ENCODE assay signal across 17 cellular contexts in the genomic region with DNA sequence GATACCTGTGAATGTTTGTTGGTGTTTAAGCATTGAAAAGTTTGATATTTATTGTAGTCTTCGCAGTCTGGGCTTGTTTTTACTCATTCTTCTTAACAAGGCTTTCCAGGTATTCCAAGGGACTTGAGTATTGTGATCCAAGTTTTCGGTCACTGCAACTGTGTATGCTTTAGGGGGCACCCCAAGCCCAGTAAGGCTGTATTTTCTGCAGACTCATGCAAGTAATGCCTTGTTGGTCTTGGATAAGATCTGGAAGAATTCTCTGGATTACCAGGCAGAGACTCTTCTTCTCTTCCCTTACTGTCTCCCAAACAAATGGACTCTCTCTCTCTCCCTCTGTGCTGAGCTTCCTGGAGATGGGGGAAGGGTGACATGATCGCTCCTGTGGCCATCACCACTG.
DNase-seq lines count a peak whose midpoint lies in the region; ATAC-seq and TF ChIP-seq lines count a peak whose summit lies in the region.
"Had no signal": no experiment of that assay in that cellular context is flagged by ENCODE, and none has a peak within 500 bp of the region (broad histone marks: within the 10 kb centered on the region; RNA-seq: fewer than 3 reads in every experiment).

No MANE protein-coding gene starts in this region.

- no peak for ATAC-seq in RWPE2 (ENCODE audit: low read depth)
- ATAC-seq in activated naive CD4-positive, alpha-beta T cell treated with anti-CD3 and anti-CD28 coated beads, Interleukin-2, amount 50 U/mL, for 72 hours, result no peak
- ATAC-seq in GM21367 (IDR thresholded peaks at IDR 0.05; ENCODE audit: unreplicated experiment), result no peak
- ATAC-seq: esophagus mucosa, left colon had no signal

- H3K9me3 Mint-ChIP-seq in progenitor cell of endocrine pancreas (ENCODE audit: low read depth), result peaks cover 15% of the 10 kb centered on the region
- peaks cover 0 to 4% of the 10 kb centered on the region in 2 donors for H3K9me3 Mint-ChIP-seq in activated naive CD4-positive, alpha-beta T cell treated with anti-CD3 and anti-CD28 coated beads, Interleukin-2, amount 50 U/mL, for 72 hours
- H3K9me3 Mint-ChIP-seq: T-helper 2 cell treated with Interferon-gamma antibody and Interleukin-4, amounts not matched to agents 5 μg/mL and 100 μg/mL, for 36 hours had no signal

- DNase-seq in DMS53 (lab: John Stamatoyannopoulos, UW), result peak; percentile 6
- DNase-seq in DMS53 treated with DMSO at 0.1 percent for 48 hours (lab: John Stamatoyannopoulos, UW; ENCODE audit: unreplicated experiment), result no peak
- no peak for DNase-seq in RWPE2 (ENCODE audit: low spot score)
- DNase-seq in epithelial cell of esophagus (ENCODE audit: low read depth), result peak; percentile 5
- no peak for DNase-seq in progenitor cell of endocrine pancreas (ENCODE audit: low spot score, unreplicated experiment)
- DNase-seq in inferior parietal cortex (ENCODE audit: extremely low spot score), result no peak
- no peak for DNase-seq in activated naive CD4-positive, alpha-beta T cell treated with anti-CD3 and anti-CD28 coated beads, Interleukin-2, amount 50 U/mL, for 72 hours (ENCODE audit: low spot score in 2 of 2)
- DNase-seq: 8988T; activated CD8-positive, alpha-beta memory T cell treated with anti-CD3 and anti-CD28 coated beads, Interleukin-2, amount 50 U/mL, for 4 hours; aorta; left colon; NCI-H1694 treated with DMSO at 0.1 percent for 48 hours; stimulated activated CD4-positive, alpha-beta T cell treated with anti-CD3 and anti-CD28 coated beads, Interleukin-2, amount 100 ng/mL, for 24 hours; stimulated activated naive CD4-positive, alpha-beta T cell had no signal

- H3K4me3 Mint-ChIP-seq in progenitor cell of endocrine pancreas (ENCODE audit: low read depth), result no peak overlapping the region
- H3K4me3 Mint-ChIP-seq: T-helper 2 cell treated with Interferon-gamma antibody and Interleukin-4, amounts not matched to agents 5 μg/mL and 100 μg/mL, for 36 hours had no signal

- no peaks in the 10 kb centered on the region for H3K9me3 ChIP-seq in RWPE2 (ENCODE audit: severe bottlenecking)

- H3K4me3 ChIP-seq in RWPE2 (ENCODE audit: severe bottlenecking), result no peak overlapping the region
- H3K4me3 ChIP-seq in epithelial cell of esophagus (ENCODE audit: low read length), result no peak overlapping the region

- no peaks in the 10 kb centered on the region for H3K36me3 Mint-ChIP-seq in progenitor cell of endocrine pancreas (ENCODE audit: insufficient read depth)
- no peaks in the 10 kb centered on the region for H3K36me3 Mint-ChIP-seq in activated naive CD4-positive, alpha-beta T cell treated with anti-CD3 and anti-CD28 coated beads, Interleukin-2, amount 50 U/mL, for 72 hours

- no peaks in the 10 kb centered on the region for H3K27me3 Mint-ChIP-seq in progenitor cell of endocrine pancreas

- no peaks in the 10 kb centered on the region for H3K4me1 ChIP-seq in RWPE2 (ENCODE audit: insufficient read depth, poor library complexity, severe bottlenecking)

- no peaks in the 10 kb centered on the region for H3K27me3 ChIP-seq in RWPE2 (ENCODE audit: insufficient read depth, poor library complexity, severe bottlenecking)

- peaks cover 1% of the 10 kb centered on the region for H3K4me1 Mint-ChIP-seq in progenitor cell of endocrine pancreas (ENCODE audit: low read depth)

- H3K27ac Mint-ChIP-seq in progenitor cell of endocrine pancreas, result no peak overlapping the region
- H3K27ac Mint-ChIP-seq in activated naive CD4-positive, alpha-beta T cell treated with anti-CD3 and anti-CD28 coated beads, Interleukin-2, amount 50 U/mL, for 72 hours, result no peak overlapping the region
- H3K27ac Mint-ChIP-seq: T-helper 2 cell treated with Interferon-gamma antibody and Interleukin-4, amounts not matched to agents 5 μg/mL and 100 μg/mL, for 36 hours had no signal

- H3K27ac ChIP-seq in RWPE2 (ENCODE audit: poor library complexity, severe bottlenecking), result no peak overlapping the region

- no peaks in the 10 kb centered on the region for H3K36me3 ChIP-seq in RWPE2 (ENCODE audit: low read depth)

- TF ChIP-seq CTCF in RWPE2 (IDR thresholded peaks at IDR 0.05; ENCODE audit: poor library complexity, severe bottlenecking) (peak; percentile 30), epithelial cell of esophagus (IDR thresholded peaks at IDR 0.05; ENCODE audit: insufficient read depth, low read depth, low read length, missing control alignments) (no peak), progenitor cell of endocrine pancreas (IDR thresholded peaks at IDR 0.05; ENCODE audit: unreplicated experiment) (peak; percentile 37)

Comparison
In these comparisons a context has a peak if more than half of its experiments do, and no peak if none do; other contexts are left out.
1. DNase-seq: peak in DMS53 (single experiment) and epithelial cell of esophagus (single experiment); none in DMS53 treated with DMSO at 0.1 percent for 48 hours (single experiment), RWPE2 (single experiment), progenitor cell of endocrine pancreas (single experiment), inferior parietal cortex (single experiment) and activated naive CD4-positive, alpha-beta T cell treated with anti-CD3 and anti-CD28 coated beads, Interleukin-2, amount 50 U/mL, for 72 hours (0 of 2).